1 cellular context compared by ENCODE assay signal in the genomic region with DNA sequence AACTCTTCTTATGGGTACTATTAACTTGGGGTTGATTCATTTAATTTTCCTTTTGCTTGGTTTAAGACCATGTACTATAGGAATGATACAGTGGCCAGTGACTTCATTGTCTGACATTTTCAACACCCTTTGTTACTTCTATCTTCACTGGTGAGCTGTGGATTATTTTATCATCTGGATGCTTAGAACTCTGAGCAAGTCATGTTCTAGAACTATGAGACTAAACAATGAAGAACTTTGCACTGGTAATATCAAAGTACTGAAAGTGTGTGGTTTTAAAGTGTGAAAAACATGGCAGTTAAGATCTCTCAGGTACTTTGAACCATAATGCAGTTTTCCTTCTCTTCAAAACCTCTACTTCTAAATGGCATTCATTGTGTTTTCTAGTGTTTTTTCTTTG.
TF ChIP-seq lines count a peak whose summit lies in the region.

No MANE protein-coding gene starts in this region.

TF ChIP-seq in IMR-90, 13 proteins besides CTCF, POLR2A, EP300 and RAD21:
- TF ChIP-seq, protein P1, sequence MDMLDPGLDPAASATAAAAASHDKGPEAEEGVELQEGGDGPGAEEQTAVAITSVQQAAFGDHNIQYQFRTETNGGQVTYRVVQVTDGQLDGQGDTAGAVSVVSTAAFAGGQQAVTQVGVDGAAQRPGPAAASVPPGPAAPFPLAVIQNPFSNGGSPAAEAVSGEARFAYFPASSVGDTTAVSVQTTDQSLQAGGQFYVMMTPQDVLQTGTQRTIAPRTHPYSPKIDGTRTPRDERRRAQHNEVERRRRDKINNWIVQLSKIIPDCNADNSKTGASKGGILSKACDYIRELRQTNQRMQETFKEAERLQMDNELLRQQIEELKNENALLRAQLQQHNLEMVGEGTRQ (IDR thresholded peaks at IDR 0.05; ENCODE audit: low read depth, low read length), result no peak
- no peak for TF ChIP-seq FOS (IDR thresholded peaks at IDR 0.05; ENCODE audit: low read depth, low read length)
- TF ChIP-seq CEBPB (IDR thresholded peaks at IDR 0.05; ENCODE audit: low read depth, low read length), result no peak
- no peak for TF ChIP-seq RFX5 (IDR thresholded peaks at IDR 0.05; ENCODE audit: low read depth, low read length)
- TF ChIP-seq, protein P2, sequence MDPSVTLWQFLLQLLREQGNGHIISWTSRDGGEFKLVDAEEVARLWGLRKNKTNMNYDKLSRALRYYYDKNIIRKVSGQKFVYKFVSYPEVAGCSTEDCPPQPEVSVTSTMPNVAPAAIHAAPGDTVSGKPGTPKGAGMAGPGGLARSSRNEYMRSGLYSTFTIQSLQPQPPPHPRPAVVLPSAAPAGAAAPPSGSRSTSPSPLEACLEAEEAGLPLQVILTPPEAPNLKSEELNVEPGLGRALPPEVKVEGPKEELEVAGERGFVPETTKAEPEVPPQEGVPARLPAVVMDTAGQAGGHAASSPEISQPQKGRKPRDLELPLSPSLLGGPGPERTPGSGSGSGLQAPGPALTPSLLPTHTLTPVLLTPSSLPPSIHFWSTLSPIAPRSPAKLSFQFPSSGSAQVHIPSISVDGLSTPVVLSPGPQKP (IDR thresholded peaks at IDR 0.05; ENCODE audit: borderline replicate concordance, low read depth, low read length), result no peak
- no peak for TF ChIP-seq MXI1 (IDR thresholded peaks at IDR 0.05; ENCODE audit: borderline replicate concordance, low read depth, low read length)
- no peak for TF ChIP-seq SMC3 (IDR thresholded peaks at IDR 0.05; ENCODE audit: low read depth, low read length)
- TF ChIP-seq RCOR1 (IDR thresholded peaks at IDR 0.05; ENCODE audit: insufficient replicate concordance, low read length), result no peak
- TF ChIP-seq BHLHE40 (IDR thresholded peaks at IDR 0.05; ENCODE audit: low read depth, low read length), result no peak
- no peak for TF ChIP-seq MAZ (IDR thresholded peaks at IDR 0.05; ENCODE audit: borderline replicate concordance, low read depth, low read length)
